ENCODE assay signal across 11 cellular contexts in genomic region chr14:54446201-54446693, GRCh38. TPM values are rescaled to one million over a fixed set of nuclear protein-coding genes. Genes with fewer than 3 reads are reported as not detected.
DNase-seq lines count a peak whose midpoint lies in the region; ATAC-seq and TF ChIP-seq lines count a peak whose summit lies in the region.
"Had no signal": no experiment of that assay in that cellular context is flagged by ENCODE, and none has a peak within 500 bp of the region (broad histone marks: within the 10 kb centered on the region; RNA-seq: fewer than 3 reads in every experiment).

No MANE protein-coding gene starts in this region.

- H2AFZ ChIP-seq in PC-3 (ENCODE audit: low read length): peak overlapping the region; percentile 8; the same call in 1 of the 2 replicates

- H3K9ac ChIP-seq in PC-3 (ENCODE audit: low read length): no peak overlapping the region

- H3K9me3 ChIP-seq in PC-3 (ENCODE audit: low read length) (no peaks in the 10 kb centered on the region), testis (no peaks in the 10 kb centered on the region)
- H3K9me3 ChIP-seq: vagina had no signal

- peak overlapping the region; percentile 61; the same call in 1 of the 2 replicates for H3K27ac ChIP-seq in PC-3 (ENCODE audit: low read length)
- peak overlapping the region in 1 of 2 donors; percentile 28 for H3K27ac ChIP-seq in testis
- H3K27ac ChIP-seq: WERI-Rb-1 had no signal

- CTCF ChIA-PET in PC-3 (lab: Charles Lee): interaction anchor here (0.6 to 1.1 kb wide), 2 partner anchors 35 to 80 kb away, joined by 7 to 16 read pairs; no protein-coding TSS in a partner anchor
- CTCF ChIA-PET in activated CD8-positive, alpha-beta T cell treated with anti-CD3 and anti-CD28 coated beads for 36 hours (lab: Charles Lee): no interaction called here

- POLR2A ChIA-PET in PC-3 (lab: Charles Lee; ENCODE audit: unreplicated experiment): interaction anchor here (0.7 kb wide), 1 partner anchor 123 kb away, joined by 18 read pairs; no protein-coding TSS in a partner anchor
- POLR2A ChIA-PET in activated CD8-positive, alpha-beta T cell treated with anti-CD3 and anti-CD28 coated beads for 36 hours (lab: Charles Lee): interaction anchor here (1.3 kb wide), 1 partner anchor 49 kb away, joined by 4 read pairs; no protein-coding TSS in a partner anchor

- no peak for TF ChIP-seq POLR2A in testis (IDR thresholded peaks at IDR 0.05)

- no peaks in the 10 kb centered on the region for H3K36me3 Mint-ChIP-seq in activated CD8-positive, alpha-beta T cell treated with anti-CD3 and anti-CD28 coated beads for 36 hours (ENCODE audit: low read depth)

- no peaks in the 10 kb centered on the region for H3K79me2 ChIP-seq in PC-3 (ENCODE audit: low read length)

- H3K4me2 ChIP-seq in PC-3 (ENCODE audit: low read length): peak overlapping the region; percentile 26

- in situ Hi-C loops in GM13977 (cut with MboI; ENCODE audit: low pct_unique_long_range_greater_than_20kb, low sequenced_read_pairs, unreplicated experiment): no loop called here

- H3K9me3 Mint-ChIP-seq in activated CD8-positive, alpha-beta T cell treated with anti-CD3 and anti-CD28 coated beads for 36 hours: no peaks in the 10 kb centered on the region

- DNase-seq in NCI-H146 (lab: John Stamatoyannopoulos, UW) (peak; percentile 3), NCI-H146 treated with DMSO at 0.1 percent for 48 hours (lab: John Stamatoyannopoulos, UW; ENCODE audit: unreplicated experiment) (no peak), PC-3 (peak; percentile 71), fibroblast of peridontal ligament (ENCODE audit: extremely low read depth) (peak; percentile 32), testis (peak; percentile 87), GM13977 (ENCODE audit: low spot score) (no peak)
- DNase-seq in activated CD8-positive, alpha-beta T cell treated with anti-CD3 and anti-CD28 coated beads for 36 hours: no peak
- DNase-seq: stimulated activated CD4-positive, alpha-beta T cell treated with anti-CD3 and anti-CD28 coated beads, Interleukin-2, amount 100 ng/mL, for 48 hours; WERI-Rb-1 had no signal

- no peak for TF ChIP-seq CTCF in PC-3 (conservative IDR thresholded peaks at IDR 0.05; ENCODE audit: low read depth, low read length)
- no peak for TF ChIP-seq CTCF in testis (IDR thresholded peaks at IDR 0.05)
- TF ChIP-seq CTCF in GM13977 (IDR thresholded peaks at IDR 0.05; ENCODE audit: extremely low read depth, insufficient read depth, missing control alignments): no peak
- no peak for TF ChIP-seq CTCF in activated CD8-positive, alpha-beta T cell treated with anti-CD3 and anti-CD28 coated beads for 36 hours (IDR thresholded peaks at IDR 0.05)

- H3K4me1 ChIP-seq in PC-3 (ENCODE audit: insufficient read depth, low read length) (peaks cover 27% of the 10 kb centered on the region), testis (peaks cover 18% of the 10 kb centered on the region)

- no peak overlapping the region for H3K4me3 Mint-ChIP-seq in activated CD8-positive, alpha-beta T cell treated with anti-CD3 and anti-CD28 coated beads for 36 hours

- no TSS peak for BruUV-seq in PC-3 (replicated peaks; lab: Mats Ljungman, UMichigan)

- H3K27me3 Mint-ChIP-seq in activated CD8-positive, alpha-beta T cell treated with anti-CD3 and anti-CD28 coated beads for 36 hours: peaks cover 2% of the 10 kb centered on the region

- peaks cover 24% of the 10 kb centered on the region for H3K4me1 Mint-ChIP-seq in activated CD8-positive, alpha-beta T cell treated with anti-CD3 and anti-CD28 coated beads for 36 hours (ENCODE audit: low read depth)

- H3K27me3 ChIP-seq in PC-3 (ENCODE audit: low read length): no peaks in the 10 kb centered on the region
- no peaks in the 10 kb centered on the region for H3K27me3 ChIP-seq in testis
- H3K27me3 ChIP-seq: vagina had no signal

- intact Hi-C loops in PC-3 (cut with micrococcal nuclease) (no loop called here), testis (cut with DNase I; ENCODE audit: low total_unique reads) (no loop called here)
- intact Hi-C loops in activated CD8-positive, alpha-beta T cell treated with anti-CD3 and anti-CD28 coated beads for 36 hours (cut with micrococcal nuclease): loop anchor here (10.0 kb wide), 1 partner anchor 329 kb away; no protein-coding TSS in a partner anchor

- WGBS in testis, 2 donors: 28 to 31% methylated on average over 5 of the region's 5 CpGs

- H4K20me1 ChIP-seq in PC-3 (ENCODE audit: low read length): no peaks in the 10 kb centered on the region

- H3K4me3 ChIP-seq in PC-3 (ENCODE audit: low read length): no peak overlapping the region
- H3K4me3 ChIP-seq in testis: no peak overlapping the region
- H3K4me3 ChIP-seq: vagina had no signal

- H3K36me3 ChIP-seq in PC-3 (ENCODE audit: low read depth, low read length) (no peaks in the 10 kb centered on the region), testis (ENCODE audit: low read depth, missing control alignments) (no peaks in the 10 kb centered on the region)
- H3K36me3 ChIP-seq: vagina, WERI-Rb-1 had no signal

- ATAC-seq in PC-3 (no peak), HG03175 (IDR thresholded peaks at IDR 0.05; ENCODE audit: unreplicated experiment) (no peak)
- ATAC-seq in activated CD8-positive, alpha-beta T cell treated with anti-CD3 and anti-CD28 coated beads for 36 hours: no peak

- H3K9me2 ChIP-seq in PC-3 (replicated peaks; ENCODE audit: low read length): no peaks in the 10 kb centered on the region

- no peaks in the 10 kb centered on the region for H3F3A ChIP-seq in PC-3 (ENCODE audit: low read length, unreplicated experiment)

- no peak overlapping the region for H3K27ac Mint-ChIP-seq in activated CD8-positive, alpha-beta T cell treated with anti-CD3 and anti-CD28 coated beads for 36 hours

RNA-seq across cellular contexts. Expression of gene CNIH1, which starts 5.1 kb away (rescaled TPM):
- 139 and 194 TPM in 2 replicates for total RNA-seq in PC-3 (2014; rRNA removed)
- total RNA-seq in testis: 100 to 1,000 TPM in 1 of 2 donors, 10 to 100 TPM in 1; 44.2 to 157 TPM
- polyA plus RNA-seq in testis (ENCODE audit: insufficient read depth, low read depth, low replicate concordance): 121 TPM
- total RNA-seq in activated CD8-positive, alpha-beta T cell treated with anti-CD3 and anti-CD28 coated beads for 36 hours: 10 to 100 TPM; 82.0 to 82.7 TPM

RNA-seq across cellular contexts. Expression of gene GMFB, which starts 42.5 kb away (rescaled TPM):
- total RNA-seq in PC-3 (2014; rRNA removed) (45.2 and 85.2 TPM in 2 replicates), testis (10 to 100 TPM; 32.3 to 43.6 TPM)
- 19.5 TPM for polyA plus RNA-seq in testis (ENCODE audit: insufficient read depth, low read depth, low replicate concordance)
- total RNA-seq in activated CD8-positive, alpha-beta T cell treated with anti-CD3 and anti-CD28 coated beads for 36 hours: 10 to 100 TPM; 29.2 to 32.1 TPM

RNA-seq across cellular contexts. Expression of gene CDKN3, which starts 49.4 kb away (rescaled TPM):
- total RNA-seq in PC-3 (2014; rRNA removed) (354 and 434 TPM in 2 replicates), testis (100 to 1,000 TPM in 1 of 2 donors, 10 to 100 TPM in 1; 99.0 to 160 TPM)
- polyA plus RNA-seq in testis (ENCODE audit: insufficient read depth, low read depth, low replicate concordance): 398 TPM
- total RNA-seq in activated CD8-positive, alpha-beta T cell treated with anti-CD3 and anti-CD28 coated beads for 36 hours: 10 to 100 TPM; 88.0 to 92.7 TPM

Comparison
In these comparisons a context has a peak if more than half of its experiments do, and no peak if none do; other contexts are left out.
1. DNase-seq: peak in NCI-H146 (single experiment), PC-3 (single experiment), fibroblast of peridontal ligament (single experiment) and testis (single experiment); none in NCI-H146 treated with DMSO at 0.1 percent for 48 hours (single experiment), GM13977 (single experiment) and activated CD8-positive, alpha-beta T cell treated with anti-CD3 and anti-CD28 coated beads for 36 hours (single experiment).